19 cellular contexts compared by ENCODE assay signal in genomic region chr2:8398040-8398668, GRCh38.
DNase-seq lines count a peak whose midpoint lies in the region; ATAC-seq, FAIRE-seq and TF ChIP-seq lines count a peak whose summit lies in the region.
"Had no signal": no experiment of that assay in that cellular context is flagged by ENCODE, and none has a peak within 500 bp of the region (broad histone marks: within the 10 kb centered on the region; RNA-seq: fewer than 3 reads in every experiment).

No MANE protein-coding gene starts in this region.

- no peak overlapping the region for H2AK5ac ChIP-seq in H1 (ENCODE audit: low read depth, low read length)

- H2BK15ac ChIP-seq in H1 (ENCODE audit: low read length) = no peak overlapping the region

- H4K5ac ChIP-seq in H1 (ENCODE audit: insufficient read length, low read depth, low read length) = no peak overlapping the region

- H3K27ac ChIP-seq in H1 (ENCODE audit: low read depth, low read length) = no peak overlapping the region
- no peak overlapping the region for H3K27ac ChIP-seq in SK-N-SH (ENCODE audit: low read depth in 2 of 2, low read length in 1 of 2)
- no peak overlapping the region for H3K27ac ChIP-seq in hepatocyte
- H3K27ac ChIP-seq: GM23248 had no signal

- no peak overlapping the region for H2BK120ac ChIP-seq in H1 (replicated peaks; ENCODE audit: low read depth, low read length)

- H3K56ac ChIP-seq in H1 (replicated peaks; ENCODE audit: insufficient read length, low read depth, low read length) = no peak overlapping the region

- TF ChIP-seq POLR2A in H1 (IDR thresholded peaks at IDR 0.05; ENCODE audit: control extremely low read depth in 1 of 2, low read depth in 2 of 2, low read length in 2 of 2) = no peak

- H3K9me3 ChIP-seq in H1 (ENCODE audit: insufficient read depth in 2 of 2, low read depth in 1 of 2, low read length in 1 of 2) (peaks cover 0 to 8% of the 10 kb centered on the region in 2 experiments; a peak in 2 of 4 replicates), SK-N-SH (no peaks in the 10 kb centered on the region), hepatocyte (ENCODE audit: low read depth) (no peaks in the 10 kb centered on the region)

- H3F3A ChIP-seq in SK-N-SH (replicated peaks; ENCODE audit: insufficient read depth) = peaks cover 6% of the 10 kb centered on the region

- H3K36me3 Mint-ChIP-seq in natural killer cell (no peaks in the 10 kb centered on the region), WTC11 (peaks cover 3% of the 10 kb centered on the region; the same call in 1 of the 2 replicates)
- no peaks in the 10 kb centered on the region for H3K36me3 Mint-ChIP-seq in natural killer cell treated with Interleukin-12 subunit alpha and Interleukin-12 subunit beta and Interleukin-15 and Interleukin-18, amount 100 ng/mL, for 72 hours

- H2BK12ac ChIP-seq in H1 (ENCODE audit: low read depth, low read length) = peak overlapping the region; percentile 94; the same call in 1 of the 2 replicates

- H3K79me2 ChIP-seq in H1 (ENCODE audit: control insufficient read depth in 1 of 2, insufficient read depth in 2 of 2, low read length in 2 of 2) (no peaks in the 10 kb centered on the region), SK-N-SH (ENCODE audit: insufficient read depth) (no peaks in the 10 kb centered on the region), hepatocyte (no peaks in the 10 kb centered on the region)

- no peak overlapping the region for H3K18ac ChIP-seq in H1 (ENCODE audit: extremely low read depth, low read length)

- H3K79me1 ChIP-seq in H1 (ENCODE audit: low read depth, low read length) = no peaks in the 10 kb centered on the region

- no peak overlapping the region for H4K91ac ChIP-seq in H1 (replicated peaks; ENCODE audit: insufficient read length, low read length)

- H3K4me2 ChIP-seq in H1 (ENCODE audit: insufficient read depth in 1 of 2, low read depth in 2 of 2, low read length in 2 of 2) = no peak overlapping the region
- no peak overlapping the region for H3K4me2 ChIP-seq in SK-N-SH
- no peak overlapping the region for H3K4me2 ChIP-seq in hepatocyte

- H3K4ac ChIP-seq in H1 (replicated peaks; ENCODE audit: insufficient read length, low read depth, low read length) = peak overlapping the region; percentile 84

- H3K4me3 Mint-ChIP-seq in natural killer cell (no peak overlapping the region), WTC11 (no peak overlapping the region)
- no peak overlapping the region for H3K4me3 Mint-ChIP-seq in natural killer cell treated with Interleukin-12 subunit alpha and Interleukin-12 subunit beta and Interleukin-15 and Interleukin-18, amount 100 ng/mL, for 72 hours
- H3K4me3 Mint-ChIP-seq: B cell; CD4-positive, alpha-beta T cell had no signal

- H3K14ac ChIP-seq in H1 (ENCODE audit: insufficient read length) = peak overlapping the region; percentile 37

- TF ChIP-seq RAD21 in H1 (IDR thresholded peaks at IDR 0.05 in 1 of 2, conservative IDR thresholded peaks at IDR 0.05 in 1 of 2; ENCODE audit: low read depth in 2 of 2, low read length in 2 of 2) (no peak), SK-N-SH (IDR thresholded peaks at IDR 0.05; ENCODE audit: low read length) (no peak)

- H3K4me1 ChIP-seq in H1 (replicated peaks in 1 of 4; ENCODE audit: control insufficient read depth in 3 of 4, insufficient read depth in 4 of 4, low read length in 3 of 4) (no peaks in the 10 kb centered on the region), SK-N-SH (ENCODE audit: control insufficient read depth in 1 of 2, insufficient read depth in 2 of 2, low read depth in 1 of 2, low read length in 1 of 2) (no peaks in the 10 kb centered on the region), hepatocyte (ENCODE audit: insufficient read depth) (no peaks in the 10 kb centered on the region)

- no peak overlapping the region for H3K23ac ChIP-seq in H1 (ENCODE audit: insufficient read length)

- H3K4me1 Mint-ChIP-seq in natural killer cell = peaks cover 52% of the 10 kb centered on the region in 2 donors
- H3K4me1 Mint-ChIP-seq in natural killer cell treated with Interleukin-12 subunit alpha and Interleukin-12 subunit beta and Interleukin-15 and Interleukin-18, amount 100 ng/mL, for 72 hours (ENCODE audit: low read depth in 2 of 2) = peaks cover 29 to 42% of the 10 kb centered on the region in 2 donors
- H3K4me1 Mint-ChIP-seq in WTC11 = 0 out of 2 replicates have a peak, but pooled peaks cover 6% of the 10 kb centered on the region
- H3K4me1 Mint-ChIP-seq: B cell had no signal

- 76% methylated on average over 13 of the region's 13 CpGs; no CpG with 5 or more reads in 1 of the 2 experiments for WGBS in H1 (ENCODE audit: extremely low coverage in 1 of 2, insufficient coverage in 1 of 2, insufficient read length in 1 of 2, insufficient replicate concordance in 2 of 2, low coverage in 1 of 2, low lambda C conversion rate in 2 of 2, missing lambda C conversion rate in 1 of 2), 2 experiments
- 69% methylated on average over 13 of the region's 13 CpGs for WGBS in SK-N-SH (ENCODE audit: low lambda C conversion rate)
- WGBS in hepatocyte (ENCODE audit: low lambda C conversion rate, missing lambda C conversion rate) = 96% methylated on average over 13 of the region's 13 CpGs

- TF ChIP-seq EP300 in H1 (IDR thresholded peaks at IDR 0.05; ENCODE audit: borderline replicate concordance in 1 of 2, low read depth in 2 of 2, low read length in 2 of 2) (no peak), SK-N-SH (IDR thresholded peaks at IDR 0.05; ENCODE audit: borderline replicate concordance in 1 of 2, low read depth in 1 of 2, low read length in 1 of 2) (no peak)

- H3K27ac Mint-ChIP-seq in natural killer cell (peak overlapping the region; percentile 2 to 22), WTC11 (no peak overlapping the region)
- peak overlapping the region in 1 of 2 donors; percentile 32 for H3K27ac Mint-ChIP-seq in natural killer cell treated with Interleukin-12 subunit alpha and Interleukin-12 subunit beta and Interleukin-15 and Interleukin-18, amount 100 ng/mL, for 72 hours
- H3K27ac Mint-ChIP-seq: B cell; CD4-positive, alpha-beta T cell had no signal

- FAIRE-seq in H1 (lab: Jason Lieb, UNC) = no peak
- FAIRE-seq in urothelium cell line (lab: Jason Lieb, UNC) = peak; percentile 99
- FAIRE-seq: GM18507 had no signal

- H2BK20ac ChIP-seq in H1 (ENCODE audit: low read length) = no peak overlapping the region

- intact Hi-C loops in natural killer cell (cut with micrococcal nuclease) = no loop called here

- no peaks in the 10 kb centered on the region; the same call in none of the 2 replicates for H3K23me2 ChIP-seq in H1 (ENCODE audit: low read depth, low read length)

- no peak overlapping the region for H4K8ac ChIP-seq in H1 (ENCODE audit: extremely low read depth, insufficient read depth, low read length)

- H3K27me3 Mint-ChIP-seq in natural killer cell (ENCODE audit: low read depth in 2 of 2) (no peaks in the 10 kb centered on the region), WTC11 (ENCODE audit: low read depth) (0 out of 2 replicates have a peak, but pooled peaks cover under 1% of the 10 kb centered on the region)
- no peaks in the 10 kb centered on the region for H3K27me3 Mint-ChIP-seq in natural killer cell treated with Interleukin-12 subunit alpha and Interleukin-12 subunit beta and Interleukin-15 and Interleukin-18, amount 100 ng/mL, for 72 hours
- H3K27me3 Mint-ChIP-seq: CD4-positive, alpha-beta T cell had no signal

- H4K20me1 ChIP-seq in H1 (replicated peaks in 1 of 2; ENCODE audit: control insufficient read depth in 1 of 2, insufficient read depth in 2 of 2, low read length in 2 of 2) (peaks cover 0 to 3% of the 10 kb centered on the region in 2 experiments), SK-N-SH (ENCODE audit: insufficient read depth) (no peaks in the 10 kb centered on the region), hepatocyte (ENCODE audit: insufficient read depth, poor library complexity, severe bottlenecking) (no peaks in the 10 kb centered on the region)

- H3K4me3 ChIP-seq in H1 (ENCODE audit: extremely low read depth in 1 of 4, insufficient read depth in 2 of 4, low read depth in 3 of 4, low read length in 4 of 4) (no peak overlapping the region), SK-N-SH (ENCODE audit: low read depth in 2 of 2, low read length in 1 of 2) (no peak overlapping the region), hepatocyte (no peak overlapping the region)
- H3K4me3 ChIP-seq: GM23248 had no signal

- no peak overlapping the region for H2BK5ac ChIP-seq in H1 (ENCODE audit: low read depth, low read length)

- H3K36me3 ChIP-seq in H1 (ENCODE audit: control insufficient read depth in 2 of 4, insufficient read depth in 4 of 4, low read length in 3 of 4) = no peaks in the 10 kb centered on the region
- no peaks in the 10 kb centered on the region for H3K36me3 ChIP-seq in SK-N-SH (replicated peaks in 1 of 2; ENCODE audit: control insufficient read depth in 1 of 2, insufficient read depth in 2 of 2, low read length in 1 of 2)
- H3K36me3 ChIP-seq in hepatocyte (replicated peaks; ENCODE audit: insufficient read depth, low read depth) = no peaks in the 10 kb centered on the region

- H3K9me2 ChIP-seq in SK-N-SH (no peaks in the 10 kb centered on the region), hepatocyte (replicated peaks; ENCODE audit: insufficient read depth) (no peaks in the 10 kb centered on the region)

- CTCF ChIA-PET in WTC11 (lab: Charles Lee) = no interaction called here
- CTCF ChIA-PET in H1 (lab: Charles Lee; ENCODE audit: partially characterized antibody) = no interaction called here
- CTCF ChIA-PET in SK-N-SH (lab: Yijun Ruan, JAX) = interaction anchor here (0.6 kb wide), 1 partner anchor 264 kb away, joined by 3 read pairs; no protein-coding TSS in a partner anchor

- no peak for TF ChIP-seq CTCF in natural killer cell (IDR thresholded peaks at IDR 0.05)
- TF ChIP-seq CTCF in WTC11 (IDR thresholded peaks at IDR 0.05) = no peak
- TF ChIP-seq CTCF in H1 (IDR thresholded peaks at IDR 0.05; ENCODE audit: control extremely low read depth in 1 of 3, insufficient read depth in 1 of 3, low read depth in 1 of 3, low read length in 3 of 3) = no peak
- no peak for TF ChIP-seq CTCF in SK-N-SH (IDR thresholded peaks at IDR 0.05)
- TF ChIP-seq CTCF in hepatocyte (IDR thresholded peaks at IDR 0.05; ENCODE audit: poor library complexity) = no peak

- no peak overlapping the region for H2AFZ ChIP-seq in H1 (ENCODE audit: low read length)
- H2AFZ ChIP-seq in SK-N-SH (ENCODE audit: low read depth) = no peak overlapping the region
- no peak overlapping the region for H2AFZ ChIP-seq in hepatocyte
- H2AFZ ChIP-seq: GM23248 had no signal

- H3K9me3 Mint-ChIP-seq in natural killer cell (no peaks in the 10 kb centered on the region), WTC11 (peaks cover 13% of the 10 kb centered on the region)
- H3K9me3 Mint-ChIP-seq in natural killer cell treated with Interleukin-12 subunit alpha and Interleukin-12 subunit beta and Interleukin-15 and Interleukin-18, amount 100 ng/mL, for 72 hours = peaks cover 4% of the 10 kb centered on the region
- H3K9me3 Mint-ChIP-seq: CD4-positive, alpha-beta T cell had no signal

- DNase-seq in natural killer cell (no peak), WTC11 (ENCODE audit: low spot score) (no peak), H1 (ENCODE audit: low read depth in 1 of 2, low spot score in 2 of 2) (no peak), urothelium cell line (ENCODE audit: low spot score) (no peak), SK-N-SH (no peak), hepatocyte (ENCODE audit: low spot score) (no peak)
- no peak for DNase-seq in natural killer cell treated with Interleukin-12 subunit alpha and Interleukin-12 subunit beta and Interleukin-15 and Interleukin-18, amount 100 ng/mL, for 72 hours (ENCODE audit: low spot score)
- DNase-seq: C1 segment of cervical spinal cord; Calu3; CD4-positive, alpha-beta T cell; DMS79 treated with DMSO at 0.1 percent for 48 hours; GDM1; GM23248; H7; IMR-90; KG1 had no signal

- ATAC-seq in natural killer cell = peak in 1 of 3 donors; percentile 17
- no peak for ATAC-seq in natural killer cell treated with Interleukin-12 subunit alpha and Interleukin-12 subunit beta and Interleukin-15 and Interleukin-18, amount 100 ng/mL, for 72 hours
- ATAC-seq in WTC11 = no peak
- no peak for ATAC-seq in GM21447 (IDR thresholded peaks at IDR 0.05; ENCODE audit: unreplicated experiment)

- H3K9ac ChIP-seq in H1 (replicated peaks in 1 of 4; ENCODE audit: extremely low read depth in 1 of 4, low read depth in 3 of 4, low read length in 3 of 4) (0 out of 7 replicates have a peak overlapping the region, but pooled peaks of 1 of the 4 experiments have one; percentile 27), SK-N-SH (no peak overlapping the region)
- H3K9ac ChIP-seq: GM23248 had no signal

- POLR2A ChIA-PET in WTC11 (lab: Charles Lee) = no interaction called here
- POLR2A ChIA-PET in H1 (lab: Charles Lee; ENCODE audit: partially characterized antibody) = no interaction called here
- POLR2A ChIA-PET in SK-N-SH (lab: Yijun Ruan, JAX) = no interaction called here

- H3K27me3 ChIP-seq in H1 (replicated peaks in 1 of 4; ENCODE audit: control insufficient read depth in 3 of 4, extremely low read depth in 1 of 4, insufficient read depth in 3 of 4, low read length in 3 of 4) = peaks cover 0 to 6% (median 2%) of the 10 kb centered on the region in 4 experiments; a peak in 3 of 7 replicates
- no peaks in the 10 kb centered on the region; the same call in 1 of the 2 replicates for H3K27me3 ChIP-seq in SK-N-SH (ENCODE audit: insufficient read depth)
- no peaks in the 10 kb centered on the region for H3K27me3 ChIP-seq in hepatocyte
